2 cellular contexts compared by ENCODE assay signal in the genomic region with DNA sequence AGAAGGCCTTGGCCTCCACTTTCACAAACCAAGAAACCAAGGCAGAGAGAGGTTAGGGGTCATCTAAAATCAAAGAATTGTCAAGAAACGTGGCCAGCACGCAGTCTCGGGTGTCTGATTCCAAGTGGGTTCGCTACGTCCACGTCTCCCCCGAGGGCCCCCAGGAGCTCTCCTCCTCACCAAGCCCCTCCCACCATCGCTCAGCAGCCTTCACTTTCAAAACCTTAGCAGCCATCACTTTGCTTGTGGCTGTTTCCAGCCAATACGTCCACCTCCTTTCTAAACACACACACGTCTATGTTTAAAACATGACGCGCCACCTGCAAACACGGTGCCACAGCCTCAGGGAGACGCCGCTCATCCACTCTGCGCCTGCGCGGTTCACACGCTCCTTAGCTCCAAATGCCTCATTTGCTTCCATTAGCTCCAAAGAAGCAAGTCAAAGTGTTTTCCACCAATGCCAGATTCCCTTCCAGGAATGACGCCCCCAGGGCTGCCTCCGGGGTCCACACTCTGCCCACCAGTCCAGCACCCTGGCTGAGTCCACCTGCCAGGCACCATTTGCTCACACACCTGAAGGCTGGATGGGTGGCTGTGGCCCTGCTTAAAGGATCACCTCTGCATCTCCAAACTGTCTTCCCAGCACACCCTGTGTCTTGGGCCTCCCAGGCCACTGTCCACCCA.
TF ChIP-seq lines count a peak whose summit lies in the region.

No MANE protein-coding gene starts in this region.

TF ChIP-seq in SK-N-SH, 30 proteins besides CTCF, POLR2A, EP300 and RAD21 (continued from another document):
- TF ChIP-seq, protein P1, sequence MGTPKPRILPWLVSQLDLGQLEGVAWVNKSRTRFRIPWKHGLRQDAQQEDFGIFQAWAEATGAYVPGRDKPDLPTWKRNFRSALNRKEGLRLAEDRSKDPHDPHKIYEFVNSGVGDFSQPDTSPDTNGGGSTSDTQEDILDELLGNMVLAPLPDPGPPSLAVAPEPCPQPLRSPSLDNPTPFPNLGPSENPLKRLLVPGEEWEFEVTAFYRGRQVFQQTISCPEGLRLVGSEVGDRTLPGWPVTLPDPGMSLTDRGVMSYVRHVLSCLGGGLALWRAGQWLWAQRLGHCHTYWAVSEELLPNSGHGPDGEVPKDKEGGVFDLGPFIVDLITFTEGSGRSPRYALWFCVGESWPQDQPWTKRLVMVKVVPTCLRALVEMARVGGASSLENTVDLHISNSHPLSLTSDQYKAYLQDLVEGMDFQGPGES (IDR thresholded peaks at IDR 0.05; ENCODE audit: low read depth, low read length) = no peak
- TF ChIP-seq MEF2A (IDR thresholded peaks at IDR 0.05; ENCODE audit: borderline replicate concordance, low read depth) (no peak), TAF1 (IDR thresholded peaks at IDR 0.05; ENCODE audit: borderline replicate concordance, low read depth, low read length) (no peak), TCF12 (IDR thresholded peaks at IDR 0.05) (no peak), RXRA (IDR thresholded peaks at IDR 0.05; ENCODE audit: borderline replicate concordance, low read depth) (no peak)

TF ChIP-seq in SK-N-SH treated with all-trans-retinoic acid at 6 μM for 48 hours, 23 proteins besides CTCF, POLR2A, EP300 and RAD21:
- TF ChIP-seq, protein P2, sequence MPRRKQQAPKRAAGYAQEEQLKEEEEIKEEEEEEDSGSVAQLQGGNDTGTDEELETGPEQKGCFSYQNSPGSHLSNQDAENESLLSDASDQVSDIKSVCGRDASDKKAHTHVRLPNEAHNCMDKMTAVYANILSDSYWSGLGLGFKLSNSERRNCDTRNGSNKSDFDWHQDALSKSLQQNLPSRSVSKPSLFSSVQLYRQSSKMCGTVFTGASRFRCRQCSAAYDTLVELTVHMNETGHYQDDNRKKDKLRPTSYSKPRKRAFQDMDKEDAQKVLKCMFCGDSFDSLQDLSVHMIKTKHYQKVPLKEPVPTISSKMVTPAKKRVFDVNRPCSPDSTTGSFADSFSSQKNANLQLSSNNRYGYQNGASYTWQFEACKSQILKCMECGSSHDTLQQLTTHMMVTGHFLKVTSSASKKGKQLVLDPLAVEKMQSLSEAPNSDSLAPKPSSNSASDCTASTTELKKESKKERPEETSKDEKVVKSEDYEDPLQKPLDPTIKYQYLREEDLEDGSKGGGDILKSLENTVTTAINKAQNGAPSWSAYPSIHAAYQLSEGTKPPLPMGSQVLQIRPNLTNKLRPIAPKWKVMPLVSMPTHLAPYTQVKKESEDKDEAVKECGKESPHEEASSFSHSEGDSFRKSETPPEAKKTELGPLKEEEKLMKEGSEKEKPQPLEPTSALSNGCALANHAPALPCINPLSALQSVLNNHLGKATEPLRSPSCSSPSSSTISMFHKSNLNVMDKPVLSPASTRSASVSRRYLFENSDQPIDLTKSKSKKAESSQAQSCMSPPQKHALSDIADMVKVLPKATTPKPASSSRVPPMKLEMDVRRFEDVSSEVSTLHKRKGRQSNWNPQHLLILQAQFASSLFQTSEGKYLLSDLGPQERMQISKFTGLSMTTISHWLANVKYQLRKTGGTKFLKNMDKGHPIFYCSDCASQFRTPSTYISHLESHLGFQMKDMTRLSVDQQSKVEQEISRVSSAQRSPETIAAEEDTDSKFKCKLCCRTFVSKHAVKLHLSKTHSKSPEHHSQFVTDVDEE (CRISPR knock-in tag; IDR thresholded peaks at IDR 0.05) = no peak
- TF ChIP-seq ARNTL (CRISPR knock-in tag; IDR thresholded peaks at IDR 0.05; ENCODE audit: borderline replicate concordance, low read depth) (no peak), ZNF565 (CRISPR knock-in tag; conservative IDR thresholded peaks at IDR 0.05; ENCODE audit: low read depth) (no peak), ESRRG (CRISPR knock-in tag; IDR thresholded peaks at IDR 0.05) (no peak), BACH2 (CRISPR knock-in tag; IDR thresholded peaks at IDR 0.05; ENCODE audit: borderline replicate concordance) (no peak), ZNF8 (CRISPR knock-in tag; IDR thresholded peaks at IDR 0.05) (no peak), ZNF70 (CRISPR knock-in tag; IDR thresholded peaks at IDR 0.05) (no peak), ZFP30 (CRISPR knock-in tag; IDR thresholded peaks at IDR 0.05) (no peak), TCF4 (CRISPR knock-in tag; IDR thresholded peaks at IDR 0.05; ENCODE audit: borderline replicate concordance) (no peak), TOX (CRISPR knock-in tag; IDR thresholded peaks at IDR 0.05; ENCODE audit: borderline replicate concordance) (no peak), RARB (CRISPR knock-in tag; IDR thresholded peaks at IDR 0.05) (no peak), OSR1 (CRISPR knock-in tag; IDR thresholded peaks at IDR 0.05) (no peak)
- TF ChIP-seq, protein P3, sequence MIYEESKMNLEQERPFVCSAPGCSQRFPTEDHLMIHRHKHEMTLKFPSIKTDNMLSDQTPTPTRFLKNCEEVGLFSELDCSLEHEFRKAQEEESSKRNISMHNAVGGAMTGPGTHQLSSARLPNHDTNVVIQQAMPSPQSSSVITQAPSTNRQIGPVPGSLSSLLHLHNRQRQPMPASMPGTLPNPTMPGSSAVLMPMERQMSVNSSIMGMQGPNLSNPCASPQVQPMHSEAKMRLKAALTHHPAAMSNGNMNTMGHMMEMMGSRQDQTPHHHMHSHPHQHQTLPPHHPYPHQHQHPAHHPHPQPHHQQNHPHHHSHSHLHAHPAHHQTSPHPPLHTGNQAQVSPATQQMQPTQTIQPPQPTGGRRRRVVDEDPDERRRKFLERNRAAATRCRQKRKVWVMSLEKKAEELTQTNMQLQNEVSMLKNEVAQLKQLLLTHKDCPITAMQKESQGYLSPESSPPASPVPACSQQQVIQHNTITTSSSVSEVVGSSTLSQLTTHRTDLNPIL (CRISPR knock-in tag; IDR thresholded peaks at IDR 0.05; ENCODE audit: low read depth) = no peak
